Comparison of ENCODE assay signal across 2 cellular contexts in genomic region chr7:111074772-111075152, GRCh38.
TF ChIP-seq lines count a peak whose summit lies in the region.

No MANE protein-coding gene starts in this region.

TF ChIP-seq in SK-N-SH, 30 proteins besides CTCF, POLR2A, EP300 and RAD21 (continued from another document):
- TF ChIP-seq IRF3 (IDR thresholded peaks at IDR 0.05; ENCODE audit: low read depth, low read length) = no peak

TF ChIP-seq in SK-N-SH treated with all-trans-retinoic acid at 6 μM for 48 hours, 23 proteins besides CTCF, POLR2A, EP300 and RAD21 (continued from another document):
- TF ChIP-seq TSHZ2 (CRISPR knock-in tag; IDR thresholded peaks at IDR 0.05) (no peak), ZFP30 (CRISPR knock-in tag; IDR thresholded peaks at IDR 0.05) (no peak), ESRRG (CRISPR knock-in tag; IDR thresholded peaks at IDR 0.05) (no peak), PPARA (CRISPR knock-in tag; IDR thresholded peaks at IDR 0.05; ENCODE audit: borderline replicate concordance) (no peak), BACH2 (CRISPR knock-in tag; IDR thresholded peaks at IDR 0.05; ENCODE audit: borderline replicate concordance) (no peak), PATZ1 (CRISPR knock-in tag; IDR thresholded peaks at IDR 0.05; ENCODE audit: borderline replicate concordance) (no peak), GLIS3 (CRISPR knock-in tag; IDR thresholded peaks at IDR 0.05) (no peak), ZNF70 (CRISPR knock-in tag; IDR thresholded peaks at IDR 0.05) (no peak), OSR1 (CRISPR knock-in tag; IDR thresholded peaks at IDR 0.05) (no peak), ARNTL (CRISPR knock-in tag; IDR thresholded peaks at IDR 0.05; ENCODE audit: borderline replicate concordance, low read depth) (no peak), CSDC2 (CRISPR knock-in tag; IDR thresholded peaks at IDR 0.05) (no peak)
